In genomic region chr2:227163445-227163997, GRCh38 we compare ENCODE assay signal across 8 cellular contexts. TPM values are rescaled to one million over a fixed set of nuclear protein-coding genes. Genes with fewer than 3 reads are reported as not detected.
DNase-seq lines count a peak whose midpoint lies in the region; TF ChIP-seq lines count a peak whose summit lies in the region.

No MANE protein-coding gene starts in this region.

- TF ChIP-seq EP300 in ovary (IDR thresholded peaks at IDR 0.05): no peak

- no peaks in the 10 kb centered on the region for H3K79me2 ChIP-seq in OCI-LY7 (ENCODE audit: insufficient read depth, low read depth, low read length)

- no peaks in the 10 kb centered on the region for H3K9me3 ChIP-seq in OCI-LY7 (ENCODE audit: low read length)
- H3K9me3 ChIP-seq in ovary: no peaks in the 10 kb centered on the region

- no peaks in the 10 kb centered on the region for H3K27me3 ChIP-seq in ovary

- no peak for TF ChIP-seq POLR2A in ovary (IDR thresholded peaks at IDR 0.05)

- H3K27me3 Mint-ChIP-seq in activated CD4-positive, alpha-beta T cell treated with anti-CD3 and anti-CD28 coated beads, Interleukin-2, amount 10 ng/mL, durations not matched to agents 7 days and 5 days: peaks cover 74% of the 10 kb centered on the region

- H3K9me2 ChIP-seq in OCI-LY7 (ENCODE audit: insufficient read depth, low read length): no peaks in the 10 kb centered on the region

- peaks cover 11% of the 10 kb centered on the region for H3K4me1 Mint-ChIP-seq in activated CD4-positive, alpha-beta T cell treated with anti-CD3 and anti-CD28 coated beads, Interleukin-2, amount 10 ng/mL, durations not matched to agents 7 days and 5 days

- H3K36me3 ChIP-seq in OCI-LY7 (ENCODE audit: insufficient read depth, low read length) (no peaks in the 10 kb centered on the region), ovary (no peaks in the 10 kb centered on the region)

- no peaks in the 10 kb centered on the region for H3K36me3 Mint-ChIP-seq in activated CD4-positive, alpha-beta T cell treated with anti-CD3 and anti-CD28 coated beads, Interleukin-2, amount 10 ng/mL, durations not matched to agents 7 days and 5 days (ENCODE audit: low read depth)

- H3K27ac Mint-ChIP-seq in activated CD4-positive, alpha-beta T cell treated with anti-CD3 and anti-CD28 coated beads, Interleukin-2, amount 10 ng/mL, durations not matched to agents 7 days and 5 days: no peak overlapping the region

- no peaks in the 10 kb centered on the region for H4K20me1 ChIP-seq in OCI-LY7 (ENCODE audit: insufficient read depth, low read length)

- CTCF ChIA-PET in activated CD4-positive, alpha-beta T cell treated with anti-CD3 and anti-CD28 coated beads, Interleukin-2, amount 10 ng/mL, durations not matched to agents 7 days and 5 days (lab: Charles Lee): interaction anchor here (0.6 kb wide), 1 partner anchor 812 kb away, joined by 3 read pairs; no protein-coding TSS in a partner anchor
- CTCF ChIA-PET in OCI-LY7 (lab: Charles Lee; ENCODE audit: unreplicated experiment): no interaction called here

- peak overlapping the region; percentile 45 for H3K4me3 Mint-ChIP-seq in activated CD4-positive, alpha-beta T cell treated with anti-CD3 and anti-CD28 coated beads, Interleukin-2, amount 10 ng/mL, durations not matched to agents 7 days and 5 days

- peak overlapping the region; percentile 47 for H3K4me3 ChIP-seq in HFF-Myc (replicated peaks; ENCODE audit: low read depth, low read length)
- peak overlapping the region; percentile 64 for H3K4me3 ChIP-seq in OCI-LY7 (ENCODE audit: low read depth, low read length, poor library complexity, severe bottlenecking)
- H3K4me3 ChIP-seq in fibroblast of mammary gland (ENCODE audit: control insufficient read depth, low read depth, low read length): peak overlapping the region; percentile 59
- H3K4me3 ChIP-seq in ovary: peak overlapping the region; percentile 47

- no peak overlapping the region for H3K27ac ChIP-seq in OCI-LY7 (ENCODE audit: low read depth, low read length, poor library complexity, severe bottlenecking)
- peak overlapping the region in 1 of 2 donors; percentile 3 for H3K27ac ChIP-seq in ovary

- TF ChIP-seq CTCF in HFF-Myc (IDR thresholded peaks at IDR 0.05; ENCODE audit: low read depth, low read length, missing control alignments) (no peak), OCI-LY7 (conservative IDR thresholded peaks at IDR 0.05; ENCODE audit: low read length) (no peak), fibroblast of mammary gland (conservative IDR thresholded peaks at IDR 0.05; ENCODE audit: control insufficient read depth, insufficient read depth, low read depth, low read length) (no peak), ovary (IDR thresholded peaks at IDR 0.05) (no peak)

- 1 to 4% (median 2%) methylated on average over 20 of the region's 20 CpGs for WGBS in ovary, 3 donors

- H3K4me1 ChIP-seq in OCI-LY7 (ENCODE audit: insufficient read depth, low read length, poor library complexity, severe bottlenecking): peaks cover 11% of the 10 kb centered on the region
- no peaks in the 10 kb centered on the region for H3K4me1 ChIP-seq in ovary (ENCODE audit: insufficient read depth)

- intact Hi-C loops in OCI-LY7 (cut with micrococcal nuclease; ENCODE audit: unreplicated experiment) (loop anchor here (10.0 kb wide), 1 partner anchor 161 kb away; the partner anchor contains the start of gene MFF), ovary (cut with DNase I) (no loop called here)

- no TSS peak for BruUV-seq in OCI-LY7 (replicated peaks; lab: Mats Ljungman, UMichigan)

- H3K4me2 ChIP-seq in OCI-LY7 (ENCODE audit: low read length): peak overlapping the region; percentile 78

- no peak for DNase-seq in activated CD4-positive, alpha-beta T cell treated with anti-CD3 and anti-CD28 coated beads, Interleukin-2, amount 10 ng/mL, durations not matched to agents 7 days and 5 days
- DNase-seq in activated CD4-positive, alpha-beta T cell treated with anti-CD3 and anti-CD28 coated beads, Interleukin-2, amount 50 U/mL, for 4 hours: no peak
- no peak for DNase-seq in HFF-Myc (ENCODE audit: extremely low read depth, low read depth)
- peak; percentile 24 for DNase-seq in OCI-LY7 (ENCODE audit: low spot score)
- DNase-seq in fibroblast of mammary gland (ENCODE audit: low read depth): no peak
- DNase-seq in ovary: peak in 1 of 5 donors; percentile 38
- no peak for DNase-seq in SW 1271 (lab: John Stamatoyannopoulos, UW)
- DNase-seq in hypothalamus (lab: John Stamatoyannopoulos, UW): no peak

- no peaks in the 10 kb centered on the region for H3K9me3 Mint-ChIP-seq in activated CD4-positive, alpha-beta T cell treated with anti-CD3 and anti-CD28 coated beads, Interleukin-2, amount 10 ng/mL, durations not matched to agents 7 days and 5 days

- POLR2A ChIA-PET in activated CD4-positive, alpha-beta T cell treated with anti-CD3 and anti-CD28 coated beads, Interleukin-2, amount 10 ng/mL, durations not matched to agents 7 days and 5 days (lab: Charles Lee): no interaction called here
- POLR2A ChIA-PET in OCI-LY7 (lab: Charles Lee): interaction anchor here (0.9 kb wide), 1 partner anchor 9 kb away, joined by 3 read pairs; no protein-coding TSS in a partner anchor

- H2AFZ ChIP-seq in OCI-LY7 (ENCODE audit: low read length): no peak overlapping the region

RNA-seq across cellular contexts. Expression of gene COL4A4, which starts 0.5 kb away (rescaled TPM):
- total RNA-seq in activated CD4-positive, alpha-beta T cell treated with anti-CD3 and anti-CD28 coated beads, Interleukin-2, amount 10 ng/mL, durations not matched to agents 7 days and 5 days: under 1 TPM; 0.06 to 0.15 TPM
- total RNA-seq in OCI-LY7 (2014; rRNA removed; shearing (Covaris generic)): 0.10 and 0.16 TPM in 2 replicates
- total RNA-seq in OCI-LY7 (2022) (5.5 and 7.0 TPM in 2 replicates), ovary (1 to 10 TPM in 5 of 7 donors, under 1 TPM in 2; 0.30 to 8.3 (median 2.0) TPM)
- 1 to 10 TPM; 1.5 to 5.0 TPM for polyA plus RNA-seq in ovary

RNA-seq across cellular contexts. Expression of gene COL4A3, which starts 0.9 kb away (rescaled TPM):
- total RNA-seq in activated CD4-positive, alpha-beta T cell treated with anti-CD3 and anti-CD28 coated beads, Interleukin-2, amount 10 ng/mL, durations not matched to agents 7 days and 5 days: not detected
- total RNA-seq in OCI-LY7 (2014; rRNA removed; shearing (Covaris generic)): 0.05 and 0.06 TPM in 2 replicates
- total RNA-seq in OCI-LY7 (2022): 7.2 and 10.9 TPM in 2 replicates
- 10 to 100 TPM in 1 of 7 donors, 1 to 10 TPM in 5, under 1 TPM in 1; 0.47 to 14.1 (median 4.8) TPM for total RNA-seq in ovary
- 1 to 10 TPM; 2.4 to 2.9 TPM for polyA plus RNA-seq in ovary
